8 cellular contexts compared by ENCODE assay signal in genomic region chr3:142595951-142596725, GRCh38. TPM values are rescaled to one million over a fixed set of nuclear protein-coding genes. Genes with fewer than 3 reads are reported as not detected.
A peak's percentile ranks its signal among the peaks of the same experiment; 100 is the strongest.
DNase-seq lines count a peak whose midpoint lies in the region; ATAC-seq and TF ChIP-seq lines count a peak whose summit lies in the region.

A gene with protein sequence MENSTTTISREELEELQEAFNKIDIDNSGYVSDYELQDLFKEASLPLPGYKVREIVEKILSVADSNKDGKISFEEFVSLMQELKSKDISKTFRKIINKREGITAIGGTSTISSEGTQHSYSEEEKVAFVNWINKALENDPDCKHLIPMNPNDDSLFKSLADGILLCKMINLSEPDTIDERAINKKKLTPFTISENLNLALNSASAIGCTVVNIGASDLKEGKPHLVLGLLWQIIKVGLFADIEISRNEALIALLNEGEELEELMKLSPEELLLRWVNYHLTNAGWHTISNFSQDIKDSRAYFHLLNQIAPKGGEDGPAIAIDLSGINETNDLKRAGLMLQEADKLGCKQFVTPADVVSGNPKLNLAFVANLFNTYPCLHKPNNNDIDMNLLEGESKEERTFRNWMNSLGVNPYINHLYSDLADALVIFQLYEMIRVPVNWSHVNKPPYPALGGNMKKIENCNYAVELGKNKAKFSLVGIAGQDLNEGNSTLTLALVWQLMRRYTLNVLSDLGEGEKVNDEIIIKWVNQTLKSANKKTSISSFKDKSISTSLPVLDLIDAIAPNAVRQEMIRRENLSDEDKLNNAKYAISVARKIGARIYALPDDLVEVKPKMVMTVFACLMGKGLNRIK (plus strand): TSS chr3:142596393. CDS start chr3:142664238, 67,845 bp downstream.

- TF ChIP-seq CTCF in BE2C (IDR thresholded peaks at IDR 0.05; ENCODE audit: low read depth, low read length) (no peak), coronary artery (IDR thresholded peaks at IDR 0.05) (no peak)

- H3K9me3 ChIP-seq in BE2C, result no peaks in the 10 kb centered on the region

- H3K4me3 ChIP-seq in BE2C (ENCODE audit: low read depth, low read length), result peak within 1 kb of the TSS; percentile 68
- peak within 1 kb of the TSS; percentile 73 for H3K4me3 ChIP-seq in coronary artery

- DNase-seq in BE2C, result peak; percentile 88
- peak; percentile 79 for DNase-seq in NCI-H446 treated with DMSO at 0.1 percent for 48 hours (lab: John Stamatoyannopoulos, UW)
- peak; percentile 78 to 81 for DNase-seq in activated CD4-positive, alpha-beta T cell treated with anti-CD3 and anti-CD28 coated beads for 4 hours
- peak; percentile 89 for DNase-seq in coronary artery (ENCODE audit: low spot score)
- peak; percentile 97 for DNase-seq in left lobe of liver (ENCODE audit: low spot score)
- peak; percentile 71 for DNase-seq in stimulated activated CD4-positive, alpha-beta T cell treated with anti-CD3 and anti-CD28 coated beads, Interleukin-2, amount 100 ng/mL, for 4 hours (ENCODE audit: low read depth)

- peak; percentile 90 for ATAC-seq in HG03354 (IDR thresholded peaks at IDR 0.05; ENCODE audit: poor library complexity, severe bottlenecking, unreplicated experiment)
- peak; percentile 94 for ATAC-seq in left lobe of liver

- no peaks in the 10 kb centered on the region; the same call in 1 of the 2 replicates for H3K4me1 ChIP-seq in BE2C

- H3K36me3 ChIP-seq in BE2C, result no peaks in the 10 kb centered on the region

- peak; percentile 82 for TF ChIP-seq POLR2A in GM19099 (IDR thresholded peaks at IDR 0.05; ENCODE audit: extremely low read depth, insufficient read length, low read depth)

- no peaks in the 10 kb centered on the region for H3K27me3 ChIP-seq in BE2C

- H3K27ac ChIP-seq in coronary artery, result peak within 1 kb of the TSS; percentile 11 to 32

RNA-seq across cellular contexts. Expression of the gene that starts here (rescaled TPM):
- polyA plus RNA-seq in BE2C (2012; ENCODE audit: insufficient read depth, insufficient read length, low read depth), result 5.0 TPM
- 14.2 TPM for total RNA-seq in left lobe of liver

Comparison
In these comparisons a context has a peak if more than half of its experiments do, and no peak if none do; other contexts are left out.
1. Peak in every context shown above with its lines: DNase-seq, ATAC-seq, H3K4me3 ChIP-seq and H3K27ac ChIP-seq.